1 cellular context compared by ENCODE assay signal in genomic region chr17:61568219-61569072, GRCh38.
TF ChIP-seq lines count a peak whose summit lies in the region.

No MANE protein-coding gene starts in this region.

TF ChIP-seq in K562, 482 proteins besides CTCF, POLR2A, EP300 and RAD21 (continued from another document):
- TF ChIP-seq GTF3C2 (IDR thresholded peaks at IDR 0.05; ENCODE audit: borderline replicate concordance, extremely low read depth, insufficient read length) (no peak), HMG20A (CRISPR knock-in tag; conservative IDR thresholded peaks at IDR 0.05) (no peak), STAT5B (CRISPR knock-in tag; IDR thresholded peaks at IDR 0.05) (no peak)
TF ChIP-seq in K562: peak in this region for 4.
